ENCODE assay signal across 26 cellular contexts in genomic region chr10:83459124-83459523, GRCh38.
A peak's percentile ranks its signal among the peaks of the same experiment; 100 is the strongest.
DNase-seq lines count a peak whose midpoint lies in the region; ATAC-seq, FAIRE-seq and TF ChIP-seq lines count a peak whose summit lies in the region.
"Had no signal": no experiment of that assay in that cellular context is flagged by ENCODE, and none has a peak within 500 bp of the region (broad histone marks: within the 10 kb centered on the region; RNA-seq: fewer than 3 reads in every experiment).

No MANE protein-coding gene starts in this region.

- H3K9me3 Mint-ChIP-seq in effector memory CD8-positive, alpha-beta T cell = peaks cover 4 to 13% of the 10 kb centered on the region in 2 donors
- H3K9me3 Mint-ChIP-seq in CD8-positive, alpha-beta T cell = peaks cover 10% of the 10 kb centered on the region

- H3K27ac ChIP-seq in PC-9 = no peak overlapping the region
- no peak overlapping the region for H3K27ac ChIP-seq in kidney (ENCODE audit: low read depth in 2 of 2, low read length in 2 of 2)
- no peak overlapping the region for H3K27ac ChIP-seq in gastrocnemius medialis
- no peak overlapping the region for H3K27ac ChIP-seq in CD8-positive, alpha-beta T cell (ENCODE audit: low read depth, low read length)
- H3K27ac ChIP-seq: A549; BLaER1 treated with 17β-estradiol and CSF1 and Interleukin-3, amounts not matched to agents 10 nM and 100 nM had no signal

- no peak for ATAC-seq in left ventricle myocardium superior
- no peak for ATAC-seq in Right ventricle myocardium inferior
- ATAC-seq in gastrocnemius medialis = no peak
- ATAC-seq in effector memory CD8-positive, alpha-beta T cell (replicated peaks) = no peak
- no peak for ATAC-seq in CD8-positive, alpha-beta T cell
- ATAC-seq: A549 had no signal

- BruUV-seq in PC-9 (replicated peaks; lab: Mats Ljungman, UMichigan) = no TSS peak

- POLR2A ChIA-PET in PC-9 (lab: Charles Lee; ENCODE audit: unreplicated experiment) = interaction anchor here (0.6 kb wide), 1 partner anchor 17 kb away, joined by 4 read pairs; no protein-coding TSS in a partner anchor
- POLR2A ChIA-PET in CD8-positive, alpha-beta T cell (lab: Charles Lee) = no interaction called here

- H4K20me1 ChIP-seq in PC-9 (ENCODE audit: insufficient read depth) = no peaks in the 10 kb centered on the region
- H4K20me1 ChIP-seq: BLaER1 treated with 17β-estradiol and CSF1 and Interleukin-3, amounts not matched to agents 10 nM and 100 nM had no signal

- H3K4me2 ChIP-seq in PC-9 = no peak overlapping the region
- H3K4me2 ChIP-seq: A549 had no signal

- no peak for TF ChIP-seq POLR2A in gastrocnemius medialis (IDR thresholded peaks at IDR 0.05)

- DNase-seq in left ventricle myocardium superior (peak; percentile 16), Right ventricle myocardium inferior (ENCODE audit: missing footprints) (no peak), NOMO-1 treated with DMSO at 0.1 percent for 48 hours (lab: John Stamatoyannopoulos, UW; ENCODE audit: unreplicated experiment) (peak; percentile 77), PC-9 (no peak), kidney (peak; percentile 43), gastrocnemius medialis (no peak)
- DNase-seq in effector memory CD8-positive, alpha-beta T cell = no peak
- no peak for DNase-seq in CD8-positive, alpha-beta T cell
- DNase-seq: 8988T; ACHN; AML-193; BE2C; Calu3; CD4-positive, alpha-beta T cell; COR-L47; DMS53; DMS79 treated with DMSO at 0.1 percent for 48 hours; GF-D8; H7; HCEC 1CT had no signal

- no peak overlapping the region for H3K4me3 Mint-ChIP-seq in effector memory CD8-positive, alpha-beta T cell
- H3K4me3 Mint-ChIP-seq in CD8-positive, alpha-beta T cell = no peak overlapping the region
- H3K4me3 Mint-ChIP-seq: CD14-positive monocyte; CD4-positive, alpha-beta T cell had no signal

- H3K4me1 Mint-ChIP-seq in effector memory CD8-positive, alpha-beta T cell (ENCODE audit: low read depth in 2 of 2) = no peaks in the 10 kb centered on the region
- no peaks in the 10 kb centered on the region for H3K4me1 Mint-ChIP-seq in CD8-positive, alpha-beta T cell (ENCODE audit: low read depth)
- H3K4me1 Mint-ChIP-seq: CD14-positive monocyte had no signal

- TF ChIP-seq CTCF in PC-9 (conservative IDR thresholded peaks at IDR 0.05) = no peak
- TF ChIP-seq CTCF in kidney (IDR thresholded peaks at IDR 0.05; ENCODE audit: borderline replicate concordance, extremely low read depth, insufficient read depth) = no peak
- TF ChIP-seq CTCF in gastrocnemius medialis (IDR thresholded peaks at IDR 0.05 in 4 of 5, conservative IDR thresholded peaks at IDR 0.05 in 1 of 5) = no peak
- TF ChIP-seq CTCF in CD8-positive, alpha-beta T cell (IDR thresholded peaks at IDR 0.05) = no peak

- H2AFZ ChIP-seq in PC-9 = peak overlapping the region; percentile 18; the same call in 1 of the 2 replicates

- H3K36me3 ChIP-seq in PC-9 (ENCODE audit: low read depth) (no peaks in the 10 kb centered on the region), kidney (ENCODE audit: control insufficient read depth in 1 of 2, insufficient read depth in 2 of 2, low read length in 2 of 2) (no peaks in the 10 kb centered on the region), gastrocnemius medialis (no peaks in the 10 kb centered on the region)
- H3K36me3 ChIP-seq in CD8-positive, alpha-beta T cell (ENCODE audit: insufficient read depth, low read length) = no peaks in the 10 kb centered on the region
- H3K36me3 ChIP-seq: BE2C; BLaER1 treated with 17β-estradiol and CSF1 and Interleukin-3, amounts not matched to agents 10 nM and 100 nM had no signal

- H3K4me1 ChIP-seq in PC-9 (replicated peaks; ENCODE audit: insufficient read depth) (no peaks in the 10 kb centered on the region), kidney (ENCODE audit: control insufficient read depth in 1 of 2, insufficient read depth in 1 of 2, low read depth in 1 of 2, low read length in 2 of 2) (no peaks in the 10 kb centered on the region), gastrocnemius medialis (no peaks in the 10 kb centered on the region)
- no peaks in the 10 kb centered on the region for H3K4me1 ChIP-seq in CD8-positive, alpha-beta T cell (ENCODE audit: insufficient read depth, low read length)
- H3K4me1 ChIP-seq: A549, BE2C had no signal

- H3K27ac Mint-ChIP-seq in effector memory CD8-positive, alpha-beta T cell = no peak overlapping the region
- H3K27ac Mint-ChIP-seq in CD8-positive, alpha-beta T cell = no peak overlapping the region
- H3K27ac Mint-ChIP-seq: CD14-positive monocyte; CD4-positive, alpha-beta T cell had no signal

- FAIRE-seq in kidney (lab: Jason Lieb, UNC) = no peak
- FAIRE-seq: A549, GM12892, GM19239, H1 had no signal

- no peaks in the 10 kb centered on the region for H3K27me3 ChIP-seq in PC-9 (ENCODE audit: insufficient read depth, low read depth)
- no peaks in the 10 kb centered on the region for H3K27me3 ChIP-seq in gastrocnemius medialis
- H3K27me3 ChIP-seq in CD8-positive, alpha-beta T cell (ENCODE audit: insufficient read depth, low read length) = no peaks in the 10 kb centered on the region
- H3K27me3 ChIP-seq: BE2C; BLaER1 treated with 17β-estradiol and CSF1 and Interleukin-3, amounts not matched to agents 10 nM and 100 nM had no signal

- no peaks in the 10 kb centered on the region for H3K79me2 ChIP-seq in PC-9 (ENCODE audit: low read depth)

- in situ Hi-C loops in gastrocnemius medialis (cut with MboI; ENCODE audit: low sequenced_read_pairs in 4 of 4) = no loop called here

- no peak overlapping the region for H3K9ac ChIP-seq in kidney (ENCODE audit: low read length in 2 of 2)
- H3K9ac ChIP-seq: BLaER1 treated with 17β-estradiol and CSF1 and Interleukin-3, amounts not matched to agents 10 nM and 100 nM had no signal

- CTCF ChIA-PET in PC-9 (lab: Charles Lee) = no interaction called here
- CTCF ChIA-PET in CD8-positive, alpha-beta T cell (lab: Charles Lee) = no interaction called here

- no peaks in the 10 kb centered on the region for H3K9me3 ChIP-seq in PC-9 (ENCODE audit: insufficient read depth, low read depth)
- no peaks in the 10 kb centered on the region for H3K9me3 ChIP-seq in kidney (ENCODE audit: control insufficient read depth in 1 of 2, low read length in 2 of 2)
- H3K9me3 ChIP-seq in gastrocnemius medialis = no peaks in the 10 kb centered on the region
- H3K9me3 ChIP-seq in CD8-positive, alpha-beta T cell (ENCODE audit: low read length) = no peaks in the 10 kb centered on the region
- H3K9me3 ChIP-seq: A549, BE2C had no signal

- no peaks in the 10 kb centered on the region for H3K36me3 Mint-ChIP-seq in effector memory CD8-positive, alpha-beta T cell (ENCODE audit: insufficient read depth)
- no peaks in the 10 kb centered on the region for H3K36me3 Mint-ChIP-seq in CD8-positive, alpha-beta T cell
- H3K36me3 Mint-ChIP-seq: CD14-positive monocyte had no signal

- intact Hi-C loops in left ventricle myocardium superior (cut with micrococcal nuclease) = no loop called here
- intact Hi-C loops in Right ventricle myocardium inferior (cut with DNase I) = no loop called here
- intact Hi-C loops in PC-9 (cut with micrococcal nuclease; ENCODE audit: unreplicated experiment) = no loop called here
- intact Hi-C loops in kidney (cut with DNase I) = no loop called here
- intact Hi-C loops in gastrocnemius medialis (cut with DNase I; ENCODE audit: low total_unique reads) = no loop called here
- intact Hi-C loops in CD8-positive, alpha-beta T cell (cut with DNase I, micrococcal nuclease) = no loop called here

- H3K4me3 ChIP-seq in PC-9 = no peak overlapping the region
- no peak overlapping the region for H3K4me3 ChIP-seq in kidney (ENCODE audit: low read length in 2 of 2)
- no peak overlapping the region for H3K4me3 ChIP-seq in gastrocnemius medialis
- H3K4me3 ChIP-seq in CD8-positive, alpha-beta T cell (ENCODE audit: low read depth, low read length) = no peak overlapping the region
- H3K4me3 ChIP-seq: A549; BLaER1 treated with 17β-estradiol and CSF1 and Interleukin-3, amounts not matched to agents 10 nM and 100 nM had no signal

- no peaks in the 10 kb centered on the region for H3K9me2 ChIP-seq in PC-9 (ENCODE audit: insufficient read depth)

- no peaks in the 10 kb centered on the region for H3F3A ChIP-seq in PC-9 (ENCODE audit: insufficient read depth, low read depth)

- no peaks in the 10 kb centered on the region for H3K27me3 Mint-ChIP-seq in effector memory CD8-positive, alpha-beta T cell
- no peaks in the 10 kb centered on the region for H3K27me3 Mint-ChIP-seq in CD8-positive, alpha-beta T cell (ENCODE audit: low read depth)
- H3K27me3 Mint-ChIP-seq: CD4-positive, alpha-beta T cell had no signal

Comparison
In these comparisons a context has a peak if more than half of its experiments do, and no peak if none do; other contexts are left out.
1. DNase-seq: peak in left ventricle myocardium superior (single experiment), NOMO-1 treated with DMSO at 0.1 percent for 48 hours (single experiment) and kidney (single experiment); none in Right ventricle myocardium inferior (single experiment), PC-9 (0 of 2), gastrocnemius medialis (0 of 2), effector memory CD8-positive, alpha-beta T cell (0 of 3) and CD8-positive, alpha-beta T cell (0 of 7).